1 cellular context compared by ENCODE assay signal in genomic region chr17:74203439-74204240, GRCh38.
TF ChIP-seq lines count a peak whose summit lies in the region.

RPL38 (plus strand) TSS chr17:74203678; CDS start chr17:74203956, 278 bp downstream.

TF ChIP-seq in HepG2, 621 proteins besides CTCF, POLR2A, EP300 and RAD21 (continued from another document and continues in another):
- TF ChIP-seq ZUFSP (CRISPR knock-in tag; IDR thresholded peaks at IDR 0.05; ENCODE audit: borderline replicate concordance) (no peak), ZNF274 (CRISPR knock-in tag; IDR thresholded peaks at IDR 0.05) (peak; percentile 93), ZGPAT (CRISPR knock-in tag; IDR thresholded peaks at IDR 0.05) (peak; percentile 96), GLI4 (CRISPR knock-in tag; IDR thresholded peaks at IDR 0.05; ENCODE audit: borderline replicate concordance) (peak; percentile 90; the same call in 1 of the 2 replicates), ZNF549 (CRISPR knock-in tag; IDR thresholded peaks at IDR 0.05) (no peak), ZNF646 (CRISPR knock-in tag; IDR thresholded peaks at IDR 0.05) (no peak), ZNF619 (CRISPR knock-in tag; IDR thresholded peaks at IDR 0.05) (peak; percentile 93), ZNF740 (CRISPR knock-in tag; IDR thresholded peaks at IDR 0.05) (no peak; the same call in 1 of the 2 replicates), MIER2 (CRISPR knock-in tag; IDR thresholded peaks at IDR 0.05) (peak; percentile 84), ZNF276 (CRISPR knock-in tag; IDR thresholded peaks at IDR 0.05; ENCODE audit: low read depth) (peak; percentile 77; the same call in 1 of the 2 replicates), ZBTB3 (CRISPR knock-in tag; IDR thresholded peaks at IDR 0.05; ENCODE audit: borderline replicate concordance, low read depth) (peak; percentile 88; the same call in 1 of the 2 replicates), KDM1A (CRISPR knock-in tag; IDR thresholded peaks at IDR 0.05) (0 out of 2 replicates have a peak, but pooled peaks have one; percentile 56), ADNP (CRISPR knock-in tag; IDR thresholded peaks at IDR 0.05) (peak; percentile 41; the same call in 1 of the 2 replicates), XRCC5 (optimal IDR thresholded peaks at IDR 0.05; ENCODE audit: low read length) (peak; percentile 99), RBM22 (optimal IDR thresholded peaks at IDR 0.05; ENCODE audit: low read length) (peak; percentile 57), ZNF704 (CRISPR knock-in tag; IDR thresholded peaks at IDR 0.05; ENCODE audit: borderline replicate concordance) (no peak), ZNF788 (CRISPR knock-in tag; IDR thresholded peaks at IDR 0.05; ENCODE audit: borderline replicate concordance) (peak; percentile 99; the same call in 1 of the 2 replicates), IRF1 (CRISPR knock-in tag; IDR thresholded peaks at IDR 0.05; ENCODE audit: low read depth) (peak; percentile 82; the same call in 1 of the 2 replicates), ZNF720 (CRISPR knock-in tag; IDR thresholded peaks at IDR 0.05) (no peak), ZNF777 (CRISPR knock-in tag; IDR thresholded peaks at IDR 0.05) (no peak), IKZF5 (CRISPR knock-in tag; IDR thresholded peaks at IDR 0.05) (peak; percentile 95), TCF7 (IDR thresholded peaks at IDR 0.05; ENCODE audit: low read depth) (no peak), ZNF768 (CRISPR knock-in tag; IDR thresholded peaks at IDR 0.05) (peak; percentile 63), ZSCAN21 (CRISPR knock-in tag; IDR thresholded peaks at IDR 0.05; ENCODE audit: borderline replicate concordance) (peak; percentile 87), SRF (IDR thresholded peaks at IDR 0.05; ENCODE audit: low read depth, low read length) (peak; percentile 77; the same call in 1 of the 2 replicates), CSRNP1 (CRISPR knock-in tag; IDR thresholded peaks at IDR 0.05) (0 out of 2 replicates have a peak, but pooled peaks have one; percentile 28), RFXANK (CRISPR knock-in tag; IDR thresholded peaks at IDR 0.05) (peak; percentile 77; the same call in 1 of the 2 replicates), FOXP1 (IDR thresholded peaks at IDR 0.05) (no peak), FOXP1 (CRISPR knock-in tag; IDR thresholded peaks at IDR 0.05) (peak; percentile 26; the same call in 1 of the 2 replicates), ZXDC (CRISPR knock-in tag; IDR thresholded peaks at IDR 0.05) (0 out of 2 replicates have a peak, but pooled peaks have one; percentile 54), KLF13 (CRISPR knock-in tag; IDR thresholded peaks at IDR 0.05) (no peak), ZNF225 (CRISPR knock-in tag; IDR thresholded peaks at IDR 0.05) (peak; percentile 84; the same call in 1 of the 2 replicates), DZIP1 (CRISPR knock-in tag; IDR thresholded peaks at IDR 0.05) (peak; percentile 21; the same call in 1 of the 2 replicates)
